In genomic region chr1:109242387-109242786, GRCh38 we compare ENCODE assay signal across 16 cellular contexts. TPM values are rescaled to one million over a fixed set of nuclear protein-coding genes. Genes with fewer than 3 reads are reported as not detected.
A peak's percentile ranks its signal among the peaks of the same experiment; 100 is the strongest.
DNase-seq lines count a peak whose midpoint lies in the region; ATAC-seq, FAIRE-seq and TF ChIP-seq lines count a peak whose summit lies in the region.
"Had no signal": no experiment of that assay in that cellular context is flagged by ENCODE, and none has a peak within 500 bp of the region (broad histone marks: within the 10 kb centered on the region; RNA-seq: fewer than 3 reads in every experiment).

No MANE protein-coding gene starts in this region.

- H4K20me1 ChIP-seq in K562 (replicated peaks; ENCODE audit: control insufficient read depth, insufficient read depth, low read length), result peaks cover 8% of the 10 kb centered on the region

- DNase-seq in Right ventricle myocardium superior, result no peak
- DNase-seq in right atrium auricular region (ENCODE audit: low spot score), result no peak
- no peak for DNase-seq in K562 (ENCODE audit: extremely low read depth in 1 of 4, low spot score in 3 of 4)
- peak in 2 of 3 donors; percentile 78 to 85 for DNase-seq in right cardiac atrium
- peak; percentile 58 for DNase-seq in upper lobe of right lung
- DNase-seq in Kasumi-1 (lab: John Stamatoyannopoulos, UW), result no peak
- no peak for DNase-seq in activated CD4-positive, alpha-beta T cell treated with anti-CD3 and anti-CD28 coated beads, Interleukin-2, amount 10 ng/mL, durations not matched to agents 7 days and 5 days
- no peak for DNase-seq in activated CD4-positive, alpha-beta memory T cell treated with anti-CD3 and anti-CD28 coated beads, Interleukin-2, amount 10 ng/mL, durations not matched to agents 7 days and 5 days
- DNase-seq: activated CD4-positive, CD25-positive, alpha-beta regulatory T cell; NCI-H1417 had no signal

- H3K9me1 ChIP-seq in K562 (ENCODE audit: control insufficient read depth, insufficient read depth, low read length), result no peaks in the 10 kb centered on the region

- no peak for FAIRE-seq in K562 (lab: Jason Lieb, UNC)

- peaks cover 14% of the 10 kb centered on the region for H3K36me3 ChIP-seq in right atrium auricular region
- peaks cover 20% of the 10 kb centered on the region for H3K36me3 ChIP-seq in K562 (ENCODE audit: control insufficient read depth, insufficient read depth, low read length)
- H3K36me3 ChIP-seq in upper lobe of right lung, result peaks cover 18% of the 10 kb centered on the region
- H3K36me3 ChIP-seq: ovary had no signal

- H3K27me3 Mint-ChIP-seq in activated CD4-positive, alpha-beta T cell treated with anti-CD3 and anti-CD28 coated beads, Interleukin-2, amount 10 ng/mL, durations not matched to agents 7 days and 5 days, result peaks cover 26% of the 10 kb centered on the region
- peaks cover 19% of the 10 kb centered on the region for H3K27me3 Mint-ChIP-seq in activated CD4-positive, alpha-beta memory T cell treated with anti-CD3 and anti-CD28 coated beads, Interleukin-2, amount 10 ng/mL, durations not matched to agents 7 days and 5 days

- H2AFZ ChIP-seq in K562 (ENCODE audit: low read depth, low read length), result no peak overlapping the region

- H3K4me1 Mint-ChIP-seq in activated CD4-positive, alpha-beta T cell treated with anti-CD3 and anti-CD28 coated beads, Interleukin-2, amount 10 ng/mL, durations not matched to agents 7 days and 5 days, result peaks cover 13% of the 10 kb centered on the region
- H3K4me1 Mint-ChIP-seq in activated CD4-positive, alpha-beta memory T cell treated with anti-CD3 and anti-CD28 coated beads, Interleukin-2, amount 10 ng/mL, durations not matched to agents 7 days and 5 days, result peaks cover 3% of the 10 kb centered on the region

- 57% methylated on average over 7 of the region's 7 CpGs for WGBS in K562 (ENCODE audit: insufficient coverage, low coverage, missing lambda C conversion rate)
- WGBS in right cardiac atrium, result 37% methylated on average over 7 of the region's 7 CpGs

- H3K27me3 ChIP-seq in right atrium auricular region (no peaks in the 10 kb centered on the region), K562 (ENCODE audit: control insufficient read depth in 2 of 2, insufficient read depth in 2 of 2, low read length in 2 of 2) (no peaks in the 10 kb centered on the region), right cardiac atrium (ENCODE audit: control insufficient read depth, insufficient read depth) (no peaks in the 10 kb centered on the region), upper lobe of right lung (no peaks in the 10 kb centered on the region)
- H3K27me3 ChIP-seq: breast epithelium, ovary had no signal

- no peak overlapping the region for H3K4me3 Mint-ChIP-seq in activated CD4-positive, alpha-beta T cell treated with anti-CD3 and anti-CD28 coated beads, Interleukin-2, amount 10 ng/mL, durations not matched to agents 7 days and 5 days
- no peak overlapping the region for H3K4me3 Mint-ChIP-seq in activated CD4-positive, alpha-beta memory T cell treated with anti-CD3 and anti-CD28 coated beads, Interleukin-2, amount 10 ng/mL, durations not matched to agents 7 days and 5 days
- H3K4me3 Mint-ChIP-seq: activated T-helper 1 cell treated with anti-CD3 and anti-CD28 coated beads, Interleukin-12 subunit alpha, Interleukin-12 subunit beta, Interleukin-2, Interleukin-4 antibody, amounts not matched to agents 30 ng/mL and 10 ng/mL and 1 ng/mL, durations not matched to agents 14 hours and 24 hours and 36 hours had no signal

- H3K9me3 Mint-ChIP-seq in activated CD4-positive, alpha-beta T cell treated with anti-CD3 and anti-CD28 coated beads, Interleukin-2, amount 10 ng/mL, durations not matched to agents 7 days and 5 days, result no peaks in the 10 kb centered on the region
- H3K9me3 Mint-ChIP-seq in activated CD4-positive, alpha-beta memory T cell treated with anti-CD3 and anti-CD28 coated beads, Interleukin-2, amount 10 ng/mL, durations not matched to agents 7 days and 5 days, result no peaks in the 10 kb centered on the region
- H3K9me3 Mint-ChIP-seq: activated T-helper 1 cell treated with anti-CD3 and anti-CD28 coated beads, Interleukin-12 subunit alpha, Interleukin-12 subunit beta, Interleukin-2, Interleukin-4 antibody, amounts not matched to agents 30 ng/mL and 10 ng/mL and 1 ng/mL, durations not matched to agents 14 hours and 24 hours and 36 hours had no signal

- no TSS peak for BruUV-seq in K562 (replicated peaks; lab: Mats Ljungman, UMichigan)

- no peak for TF ChIP-seq CTCF in right atrium auricular region (IDR thresholded peaks at IDR 0.05)
- no peak for TF ChIP-seq CTCF in K562 (IDR thresholded peaks at IDR 0.05 in 2 of 3, conservative IDR thresholded peaks at IDR 0.05 in 1 of 3; ENCODE audit: insufficient read depth in 2 of 3, low read depth in 1 of 3, low read length in 3 of 3)
- TF ChIP-seq CTCF in upper lobe of right lung (IDR thresholded peaks at IDR 0.05), result no peak

- H3K27ac Mint-ChIP-seq in activated CD4-positive, alpha-beta T cell treated with anti-CD3 and anti-CD28 coated beads, Interleukin-2, amount 10 ng/mL, durations not matched to agents 7 days and 5 days, result no peak overlapping the region
- no peak overlapping the region for H3K27ac Mint-ChIP-seq in activated CD4-positive, alpha-beta memory T cell treated with anti-CD3 and anti-CD28 coated beads, Interleukin-2, amount 10 ng/mL, durations not matched to agents 7 days and 5 days
- H3K27ac Mint-ChIP-seq: activated T-helper 1 cell treated with anti-CD3 and anti-CD28 coated beads, Interleukin-12 subunit alpha, Interleukin-12 subunit beta, Interleukin-2, Interleukin-4 antibody, amounts not matched to agents 30 ng/mL and 10 ng/mL and 1 ng/mL, durations not matched to agents 14 hours and 24 hours and 36 hours had no signal

- no peak overlapping the region for H3K4me2 ChIP-seq in K562 (ENCODE audit: insufficient read depth, low read length)

- no peak for TF ChIP-seq POLR2A in K562 (conservative IDR thresholded peaks at IDR 0.05)

- intact Hi-C loops in Right ventricle myocardium superior (cut with DNase I), result no loop called here
- intact Hi-C loops in K562 (cut with micrococcal nuclease), result no loop called here
- intact Hi-C loops in right cardiac atrium (cut with DNase I), result no loop called here
- intact Hi-C loops in upper lobe of right lung (cut with DNase I), result no loop called here

- CTCF ChIA-PET in K562 (lab: Yijun Ruan, JAX; ENCODE audit: low intra/inter-chr PET ratio), result no interaction called here
- CTCF ChIA-PET in activated CD4-positive, alpha-beta T cell treated with anti-CD3 and anti-CD28 coated beads, Interleukin-2, amount 10 ng/mL, durations not matched to agents 7 days and 5 days (lab: Charles Lee), result interaction anchor here (0.7 kb wide), 1 partner anchor 151 kb away, joined by 3 read pairs; no protein-coding TSS in a partner anchor
- CTCF ChIA-PET in activated CD4-positive, alpha-beta memory T cell treated with anti-CD3 and anti-CD28 coated beads, Interleukin-2, amount 10 ng/mL, durations not matched to agents 7 days and 5 days (lab: Charles Lee), result no interaction called here

- no peak for TF ChIP-seq RAD21 in K562 (CRISPR knock-in tag; conservative IDR thresholded peaks at IDR 0.05 in 1 of 2, IDR thresholded peaks at IDR 0.05 in 1 of 2)

- H3K27ac ChIP-seq in right atrium auricular region (no peak overlapping the region), K562 (ENCODE audit: extremely low read depth, low read depth, low read length) (no peak overlapping the region), right cardiac atrium (ENCODE audit: low read length) (no peak overlapping the region), upper lobe of right lung (no peak overlapping the region)
- H3K27ac ChIP-seq: epithelial cell of prostate, ovary, SK-N-MC had no signal

- in situ Hi-C loops in K562 (cut with MboI), result no loop called here

- H3K4me1 ChIP-seq in right atrium auricular region, result peaks cover 0 to 22% of the 10 kb centered on the region in 2 donors
- H3K4me1 ChIP-seq in K562 (replicated peaks in 1 of 2; ENCODE audit: control insufficient read depth in 2 of 2, insufficient read depth in 2 of 2, low read length in 2 of 2), result peaks cover 15 to 33% of the 10 kb centered on the region in 2 experiments; a peak in 4 of 5 replicates
- peaks cover 5% of the 10 kb centered on the region for H3K4me1 ChIP-seq in right cardiac atrium (ENCODE audit: control insufficient read depth, insufficient read depth, low read length)
- peaks cover 13% of the 10 kb centered on the region for H3K4me1 ChIP-seq in upper lobe of right lung
- H3K4me1 ChIP-seq: breast epithelium had no signal

- H3K4me3 ChIP-seq in right atrium auricular region (no peak overlapping the region), K562 (no peak overlapping the region), right cardiac atrium (ENCODE audit: low read length) (no peak overlapping the region), upper lobe of right lung (no peak overlapping the region)
- H3K4me3 ChIP-seq: lung, ovary, SK-N-MC had no signal

- H3K9ac ChIP-seq in K562 (ENCODE audit: insufficient read depth in 1 of 2, low read depth in 2 of 2, low read length in 2 of 2), result peak overlapping the region in 1 of 2 experiments; percentile 79; a peak in 2 of 4 replicates

- POLR2A ChIA-PET in K562 (lab: Yijun Ruan, JAX), result interaction anchor here (1.4 to 4.9 kb wide), 3 partner anchors 11 to 156 kb away, joined by 3 to 36 read pairs (median 7); no protein-coding TSS in a partner anchor
- POLR2A ChIA-PET in activated CD4-positive, alpha-beta T cell treated with anti-CD3 and anti-CD28 coated beads, Interleukin-2, amount 10 ng/mL, durations not matched to agents 7 days and 5 days (lab: Charles Lee), result no interaction called here
- POLR2A ChIA-PET in activated CD4-positive, alpha-beta memory T cell treated with anti-CD3 and anti-CD28 coated beads, Interleukin-2, amount 10 ng/mL, durations not matched to agents 7 days and 5 days (lab: Charles Lee), result no interaction called here

- H3K9me3 ChIP-seq in right atrium auricular region (no peaks in the 10 kb centered on the region), K562 (replicated peaks; ENCODE audit: control insufficient read depth, insufficient read depth, low read depth, low read length) (no peaks in the 10 kb centered on the region), right cardiac atrium (ENCODE audit: control insufficient read depth, low read length) (no peaks in the 10 kb centered on the region), upper lobe of right lung (no peaks in the 10 kb centered on the region)
- H3K9me3 ChIP-seq: breast epithelium, ovary had no signal

- no peak for TF ChIP-seq EP300 in K562 (IDR thresholded peaks at IDR 0.05; ENCODE audit: low read length)

- peaks cover 11% of the 10 kb centered on the region for H3K36me3 Mint-ChIP-seq in activated CD4-positive, alpha-beta T cell treated with anti-CD3 and anti-CD28 coated beads, Interleukin-2, amount 10 ng/mL, durations not matched to agents 7 days and 5 days (ENCODE audit: low read depth)
- H3K36me3 Mint-ChIP-seq in activated CD4-positive, alpha-beta memory T cell treated with anti-CD3 and anti-CD28 coated beads, Interleukin-2, amount 10 ng/mL, durations not matched to agents 7 days and 5 days (ENCODE audit: low read depth), result peaks cover 9% of the 10 kb centered on the region

- ATAC-seq in Right ventricle myocardium superior (ENCODE audit: poor library complexity) (peak; percentile 28), K562 (no peak), right cardiac atrium (peak; percentile 39 to 44), upper lobe of right lung (peak; percentile 4)

- H3K79me2 ChIP-seq in K562 (ENCODE audit: control insufficient read depth, insufficient read depth, low read length), result no peaks in the 10 kb centered on the region

RNA-seq across cellular contexts. Expression of gene CELSR2, which starts 7.0 kb away (rescaled TPM):
- total RNA-seq in Right ventricle myocardium superior (6.3 TPM), right atrium auricular region (10 to 100 TPM; 20.2 to 23.7 TPM), K562 (2014; rRNA removed) (4.1 and 5.9 TPM in 2 replicates), K562 (2014; rRNA removed; fragmentation: Illumina TruSeq; extraction: Trizol) (2.7 and 3.0 TPM in 2 replicates), K562 (2015; rRNA removed; fragmentation: Illumina TruSeq; extraction: Trizol) (4.2 and 5.0 TPM in 2 replicates), K562 (2021) (19.1 and 21.9 TPM in 2 replicates), right cardiac atrium (10 to 100 TPM; 19.1 to 33.2 (median 28.4) TPM), upper lobe of right lung (7.4 TPM)
- total RNA-seq in K562 (2011; cell fraction: chromatin; rRNA removed; ENCODE audit: low replicate concordance), result 44.8 and 129 TPM in 2 replicates
- 69.9 and 80.7 TPM in 2 replicates for total RNA-seq in K562 (2011; cell fraction: nucleolus; rRNA removed)
- 57.7 and 69.2 TPM in 2 replicates for total RNA-seq in K562 (2011; cell fraction: nucleoplasm; rRNA removed)
- polyA plus RNA-seq in K562 (2011; rRNA removed) (7.2 and 8.2 TPM in 2 replicates), K562 (2014; fragmentation: Illumina TruSeq; extraction: Trizol) (14.1 and 15.3 TPM in 2 replicates), K562 (2014; fragmentation: Nextera tagmentation; extraction: Ambion mirVana) (under 1 TPM; 0.31 to 0.86 TPM), K562 (2014; rRNA removed) (9.0 and 10.2 TPM in 2 replicates), right cardiac atrium (16.0 TPM)
- 8.3 and 12.6 TPM in 2 replicates for polyA plus RNA-seq in K562 (2011; cell fraction: cytosol; rRNA removed)
- 38.5 and 63.5 TPM in 2 replicates for polyA plus RNA-seq in K562 (2011; cell fraction: nucleus; rRNA removed)
- 15.6 and 17.8 TPM in 2 replicates for polyA plus RNA-seq in K562 (2012)
- polyA minus RNA-seq in K562 (2011; rRNA and poly(A)+ RNA removed), result 14.3 and 24.2 TPM in 2 replicates
- polyA minus RNA-seq in K562 (2011; cell fraction: cytosol; rRNA and poly(A)+ RNA removed), result 23.8 and 25.3 TPM in 2 replicates
- polyA minus RNA-seq in K562 (2011; cell fraction: nucleus; rRNA and poly(A)+ RNA removed), result 31.9 and 33.1 TPM in 2 replicates
- 1 to 10 TPM; 5.2 to 5.3 TPM for total RNA-seq in activated CD4-positive, alpha-beta T cell treated with anti-CD3 and anti-CD28 coated beads, Interleukin-2, amount 10 ng/mL, durations not matched to agents 7 days and 5 days
- 1 to 10 TPM; 2.0 to 2.2 TPM for total RNA-seq in activated CD4-positive, alpha-beta memory T cell treated with anti-CD3 and anti-CD28 coated beads, Interleukin-2, amount 10 ng/mL, durations not matched to agents 7 days and 5 days

RNA-seq across cellular contexts. Expression of gene SARS1, which starts 28.7 kb away (rescaled TPM):
- total RNA-seq in Right ventricle myocardium superior (92.8 TPM), right atrium auricular region (100 to 1,000 TPM; 108 to 130 TPM), K562 (2014; rRNA removed) (254 and 257 TPM in 2 replicates), K562 (2014; rRNA removed; fragmentation: Illumina TruSeq; extraction: Trizol) (273 and 284 TPM in 2 replicates), K562 (2015; rRNA removed; fragmentation: Illumina TruSeq; extraction: Trizol) (211 and 221 TPM in 2 replicates), K562 (2021) (232 and 246 TPM in 2 replicates), right cardiac atrium (100 to 1,000 TPM; 123 to 146 (median 135) TPM), upper lobe of right lung (194 TPM)
- 340 and 395 TPM in 2 replicates for total RNA-seq in K562 (2011; cell fraction: chromatin; rRNA removed; ENCODE audit: low replicate concordance)
- 195 and 209 TPM in 2 replicates for total RNA-seq in K562 (2011; cell fraction: nucleolus; rRNA removed)
- total RNA-seq in K562 (2011; cell fraction: nucleoplasm; rRNA removed), result 265 and 293 TPM in 2 replicates
- polyA plus RNA-seq in K562 (2011; rRNA removed) (221 and 230 TPM in 2 replicates), K562 (2014; fragmentation: Illumina TruSeq; extraction: Trizol) (293 and 317 TPM in 2 replicates), K562 (2014; fragmentation: Nextera tagmentation; extraction: Ambion mirVana) (100 to 1,000 TPM; 336 to 623 TPM), K562 (2014; rRNA removed) (235 and 240 TPM in 2 replicates), right cardiac atrium (84.5 TPM)
- 149 and 217 TPM in 2 replicates for polyA plus RNA-seq in K562 (2011; cell fraction: cytosol; rRNA removed)
- 232 and 336 TPM in 2 replicates for polyA plus RNA-seq in K562 (2011; cell fraction: nucleus; rRNA removed)
- 195 and 518 TPM in 2 replicates for polyA plus RNA-seq in K562 (2012)
- polyA minus RNA-seq in K562 (2011; rRNA and poly(A)+ RNA removed), result 227 and 242 TPM in 2 replicates
- 87.5 and 101 TPM in 2 replicates for polyA minus RNA-seq in K562 (2011; cell fraction: cytosol; rRNA and poly(A)+ RNA removed)
- 92.1 and 168 TPM in 2 replicates for polyA minus RNA-seq in K562 (2011; cell fraction: nucleus; rRNA and poly(A)+ RNA removed)
- total RNA-seq in activated CD4-positive, alpha-beta T cell treated with anti-CD3 and anti-CD28 coated beads, Interleukin-2, amount 10 ng/mL, durations not matched to agents 7 days and 5 days, result 100 to 1,000 TPM; 138 to 140 TPM
- 100 to 1,000 TPM; 193 to 195 TPM for total RNA-seq in activated CD4-positive, alpha-beta memory T cell treated with anti-CD3 and anti-CD28 coated beads, Interleukin-2, amount 10 ng/mL, durations not matched to agents 7 days and 5 days

RNA-seq across cellular contexts. Expression of gene PSRC1, which starts 40.6 kb away (rescaled TPM):
- total RNA-seq in Right ventricle myocardium superior (0.73 TPM), right atrium auricular region (1 to 10 TPM; 2.2 to 2.4 TPM), K562 (2014; rRNA removed) (52.2 and 64.0 TPM in 2 replicates), K562 (2014; rRNA removed; fragmentation: Illumina TruSeq; extraction: Trizol) (27.9 and 28.7 TPM in 2 replicates), K562 (2015; rRNA removed; fragmentation: Illumina TruSeq; extraction: Trizol) (34.7 and 37.0 TPM in 2 replicates), K562 (2021) (51.8 and 55.4 TPM in 2 replicates), right cardiac atrium (1 to 10 TPM; 1.6 to 4.6 (median 2.3) TPM), upper lobe of right lung (2.9 TPM)
- 69.7 and 109 TPM in 2 replicates for total RNA-seq in K562 (2011; cell fraction: chromatin; rRNA removed; ENCODE audit: low replicate concordance)
- 85.4 and 86.3 TPM in 2 replicates for total RNA-seq in K562 (2011; cell fraction: nucleolus; rRNA removed)
- 66.2 and 83.3 TPM in 2 replicates for total RNA-seq in K562 (2011; cell fraction: nucleoplasm; rRNA removed)
- polyA plus RNA-seq in K562 (2011; rRNA removed) (39.3 and 59.5 TPM in 2 replicates), K562 (2014; fragmentation: Illumina TruSeq; extraction: Trizol) (41.8 and 49.7 TPM in 2 replicates), K562 (2014; fragmentation: Nextera tagmentation; extraction: Ambion mirVana) (1 to 10 TPM; 6.5 to 7.9 TPM), K562 (2014; rRNA removed) (56.1 and 65.2 TPM in 2 replicates), right cardiac atrium (2.8 TPM)
- polyA plus RNA-seq in K562 (2011; cell fraction: cytosol; rRNA removed), result 40.2 and 44.2 TPM in 2 replicates
- 225 and 272 TPM in 2 replicates for polyA plus RNA-seq in K562 (2011; cell fraction: nucleus; rRNA removed)
- 43.7 and 45.1 TPM in 2 replicates for polyA plus RNA-seq in K562 (2012)
- 16.7 and 17.2 TPM in 2 replicates for polyA minus RNA-seq in K562 (2011; rRNA and poly(A)+ RNA removed)
- 15.9 and 17.8 TPM in 2 replicates for polyA minus RNA-seq in K562 (2011; cell fraction: cytosol; rRNA and poly(A)+ RNA removed)
- 23.6 and 43.5 TPM in 2 replicates for polyA minus RNA-seq in K562 (2011; cell fraction: nucleus; rRNA and poly(A)+ RNA removed)
- 10 to 100 TPM; 32.7 to 34.5 TPM for total RNA-seq in activated CD4-positive, alpha-beta T cell treated with anti-CD3 and anti-CD28 coated beads, Interleukin-2, amount 10 ng/mL, durations not matched to agents 7 days and 5 days
- 10 to 100 TPM; 27.0 to 28.7 TPM for total RNA-seq in activated CD4-positive, alpha-beta memory T cell treated with anti-CD3 and anti-CD28 coated beads, Interleukin-2, amount 10 ng/mL, durations not matched to agents 7 days and 5 days

Comparison
In these comparisons a context has a peak if more than half of its experiments do, and no peak if none do; other contexts are left out.
1. DNase-seq: peak in right cardiac atrium (2 of 3) and upper lobe of right lung (single experiment); none in Right ventricle myocardium superior (single experiment), right atrium auricular region (single experiment), K562 (0 of 4), Kasumi-1 (0 of 2), activated CD4-positive, alpha-beta T cell treated with anti-CD3 and anti-CD28 coated beads, Interleukin-2, amount 10 ng/mL, durations not matched to agents 7 days and 5 days (single experiment) and activated CD4-positive, alpha-beta memory T cell treated with anti-CD3 and anti-CD28 coated beads, Interleukin-2, amount 10 ng/mL, durations not matched to agents 7 days and 5 days (single experiment).